Comparison of ENCODE assay signal across 8 cellular contexts in the genomic region with DNA sequence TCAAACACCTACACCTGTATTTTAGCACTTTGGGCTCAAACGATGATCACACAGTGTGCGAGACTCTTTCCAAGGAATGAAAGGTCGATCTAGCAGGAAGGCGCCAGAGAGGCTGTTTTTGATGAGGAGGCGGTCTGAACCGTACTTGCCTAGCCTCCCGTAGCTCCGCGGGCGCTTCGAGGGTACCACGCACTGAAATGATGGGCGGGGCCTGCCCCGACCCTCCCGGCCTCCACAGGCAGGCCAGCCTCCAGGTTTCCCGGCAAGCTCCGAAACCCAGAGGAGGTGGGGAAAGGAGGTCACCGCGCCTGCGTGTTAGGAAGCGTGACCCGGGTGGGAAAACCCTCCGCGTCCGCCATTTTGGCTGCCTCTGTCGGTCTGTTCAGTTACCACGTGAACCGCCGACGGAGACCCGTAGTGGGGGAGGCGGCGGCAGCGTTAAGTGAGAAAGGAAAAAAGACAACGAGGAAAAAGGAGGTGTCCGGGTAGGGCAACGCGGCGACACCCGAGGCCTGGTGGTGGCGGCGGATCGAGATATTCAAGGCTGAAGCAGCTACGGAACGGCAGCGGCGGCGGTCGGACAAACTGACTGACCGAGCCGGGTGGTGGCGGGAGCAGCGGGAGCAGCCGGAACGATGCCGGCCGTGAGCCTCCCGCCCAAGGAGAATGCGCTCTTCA. TPM values are rescaled to one million over a fixed set of nuclear protein-coding genes. Genes with fewer than 3 reads are reported as not detected.
A peak's percentile ranks its signal among the peaks of the same experiment; 100 is the strongest.
DNase-seq lines count a peak whose midpoint lies in the region; ATAC-seq, FAIRE-seq and TF ChIP-seq lines count a peak whose summit lies in the region.

NAA15 (plus strand) TSS at position 363 of the 678 bp plus-strand sequence; CDS start at position 636, 273 bp downstream.

- peak; percentile 94 to 96 for ATAC-seq in natural killer cell treated with Interleukin-12 subunit alpha and Interleukin-12 subunit beta and Interleukin-15 and Interleukin-18, amount 100 ng/mL, for 72 hours
- ATAC-seq in stimulated activated naive CD8-positive, alpha-beta T cell treated with anti-CD3 and anti-CD28 coated beads, Interleukin-15, Interleukin-2, amounts not matched to agents 100 U/mL and 50 U/mL, for 24 hours: peak; percentile 95

- H2AFZ ChIP-seq in Loucy (ENCODE audit: low read length): peak within 1 kb of the TSS; percentile 94

- H3K27ac Mint-ChIP-seq in natural killer cell treated with Interleukin-12 subunit alpha and Interleukin-12 subunit beta and Interleukin-15 and Interleukin-18, amount 100 ng/mL, for 72 hours: peak within 1 kb of the TSS; percentile 97 to 99

- no peaks in the 10 kb centered on the region for H3K9me3 Mint-ChIP-seq in natural killer cell treated with Interleukin-12 subunit alpha and Interleukin-12 subunit beta and Interleukin-15 and Interleukin-18, amount 100 ng/mL, for 72 hours

- peak; percentile 98 for DNase-seq in EL
- peak; percentile 52 for DNase-seq in H54 (ENCODE audit: insufficient read length, low spot score)
- DNase-seq in activated T-helper 9 cell treated with anti-CD3 and anti-CD28 coated beads, Interleukin-2, amount 50 U/mL, for 16 hours (ENCODE audit: low read depth): peak; percentile 97
- DNase-seq in fibroblast of peridontal ligament (ENCODE audit: extremely low read depth): peak; percentile 97
- peak; percentile 98 for DNase-seq in natural killer cell treated with Interleukin-12 subunit alpha and Interleukin-12 subunit beta and Interleukin-15 and Interleukin-18, amount 100 ng/mL, for 72 hours (ENCODE audit: low spot score)
- peak; percentile 97 for DNase-seq in stimulated activated naive CD8-positive, alpha-beta T cell treated with anti-CD3 and anti-CD28 coated beads, Interleukin-15, Interleukin-2, amounts not matched to agents 100 U/mL and 50 U/mL, for 24 hours

- peak; percentile 36 for FAIRE-seq in H54 (lab: Jason Lieb, UNC)

- peak within 1 kb of the TSS; percentile 95 for H3K4me3 ChIP-seq in Loucy (ENCODE audit: low read length, poor library complexity, severe bottlenecking)

- H3K9me2 ChIP-seq in Loucy (replicated peaks; ENCODE audit: low read depth, low read length): no peaks in the 10 kb centered on the region

- peak within 1 kb of the TSS; percentile 90 for H3K4me2 ChIP-seq in Loucy (ENCODE audit: low read depth, low read length, poor library complexity, severe bottlenecking)

- H3F3A ChIP-seq in Loucy (ENCODE audit: low read depth): peaks cover 6% of the 10 kb centered on the region; the same call in 1 of the 2 replicates

- peaks cover 51% of the 10 kb centered on the region for H3K4me1 ChIP-seq in Loucy (ENCODE audit: insufficient read depth, low read length, poor library complexity, severe bottlenecking)

- TF ChIP-seq POLR2A in H54 (IDR thresholded peaks at IDR 0.05; ENCODE audit: low read depth, low read length) (peak; percentile 50), Raji (IDR thresholded peaks at IDR 0.05; ENCODE audit: insufficient read depth, low read depth, low read length) (peak; percentile 87)

- H3K9me3 ChIP-seq in Loucy (ENCODE audit: insufficient read depth, low read depth, low read length): peaks cover 6% of the 10 kb centered on the region; the same call in 1 of the 2 replicates

- H3K36me3 ChIP-seq in Loucy (ENCODE audit: insufficient read depth, low read length): peaks cover 8% of the 10 kb centered on the region

- H3K79me2 ChIP-seq in Loucy (ENCODE audit: insufficient read depth, low read length): peaks cover 68% of the 10 kb centered on the region

- peak within 1 kb of the TSS; percentile 95 for H3K4me3 Mint-ChIP-seq in natural killer cell treated with Interleukin-12 subunit alpha and Interleukin-12 subunit beta and Interleukin-15 and Interleukin-18, amount 100 ng/mL, for 72 hours

- H3K27me3 ChIP-seq in Loucy (ENCODE audit: insufficient read depth, low read length, poor library complexity, severe bottlenecking): peaks cover 4% of the 10 kb centered on the region

- H3K36me3 Mint-ChIP-seq in natural killer cell treated with Interleukin-12 subunit alpha and Interleukin-12 subunit beta and Interleukin-15 and Interleukin-18, amount 100 ng/mL, for 72 hours: peaks cover 13% of the 10 kb centered on the region

- no peak; the same call in 1 of the 2 replicates for TF ChIP-seq CTCF in Loucy (conservative IDR thresholded peaks at IDR 0.05; ENCODE audit: low read length)

- H3K27me3 Mint-ChIP-seq in natural killer cell treated with Interleukin-12 subunit alpha and Interleukin-12 subunit beta and Interleukin-15 and Interleukin-18, amount 100 ng/mL, for 72 hours: no peaks in the 10 kb centered on the region

- H4K20me1 ChIP-seq in Loucy (ENCODE audit: insufficient read depth, low read length, poor library complexity, severe bottlenecking): peaks cover 46% of the 10 kb centered on the region

- peaks cover 27 to 52% of the 10 kb centered on the region in 2 donors for H3K4me1 Mint-ChIP-seq in natural killer cell treated with Interleukin-12 subunit alpha and Interleukin-12 subunit beta and Interleukin-15 and Interleukin-18, amount 100 ng/mL, for 72 hours (ENCODE audit: low read depth in 2 of 2)

- H3K9ac ChIP-seq in Loucy (ENCODE audit: low read depth, low read length, poor library complexity, severe bottlenecking): peak within 1 kb of the TSS; percentile 92

RNA-seq across cellular contexts. Expression of gene NAA15, which starts in this region (rescaled TPM):
- 100 to 1,000 TPM in 1 of 2 donors, 10 to 100 TPM in 1; 71.5 to 100 TPM for total RNA-seq in natural killer cell treated with Interleukin-12 subunit alpha and Interleukin-12 subunit beta and Interleukin-15 and Interleukin-18, amount 100 ng/mL, for 72 hours

Comparison
In these comparisons a context has a peak if more than half of its experiments do, and no peak if none do; other contexts are left out.
1. Peak in every context shown above with its lines: DNase-seq, ATAC-seq and H3K4me3 ChIP-seq.